ENCODE assay signal across 26 cellular contexts in the genomic region with DNA sequence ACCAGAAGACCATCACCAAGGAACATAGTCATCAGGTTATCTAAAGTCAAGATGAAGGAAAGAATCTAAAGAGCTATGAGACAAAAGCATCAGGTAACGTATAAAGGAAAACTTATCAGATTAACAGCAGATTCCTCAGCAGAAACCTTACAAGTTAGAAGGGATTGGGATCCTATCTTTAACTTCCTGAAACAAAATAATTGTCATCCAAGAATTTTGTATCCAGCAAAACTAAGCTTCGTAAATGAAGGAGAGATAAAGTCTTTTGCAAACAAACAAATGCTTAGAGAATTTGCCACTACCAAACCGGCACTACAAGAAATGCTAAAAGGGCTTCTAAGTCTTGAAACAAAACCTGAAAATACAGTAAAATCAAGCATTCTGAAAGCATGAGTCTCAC.
"Had no signal": no experiment of that assay in that cellular context is flagged by ENCODE, and none has a peak within 500 bp of the region (broad histone marks: within the 10 kb centered on the region; RNA-seq: fewer than 3 reads in every experiment).

No MANE protein-coding gene starts in this region.

- H3K36me3 ChIP-seq: colonic mucosa, esophagus muscularis mucosa, esophagus squamous epithelium, gastrocnemius medialis, gastroesophageal sphincter, heart left ventricle, heart right ventricle had no signal

- H3K27ac ChIP-seq: colonic mucosa, coronary artery, dorsolateral prefrontal cortex, epithelial cell of prostate, esophagus muscularis mucosa, esophagus squamous epithelium, foreskin keratinocyte, gastrocnemius medialis, gastroesophageal sphincter, heart left ventricle, heart right ventricle, hepatocyte had no signal

- H3K4me3 ChIP-seq: colonic mucosa, coronary artery, dorsolateral prefrontal cortex, esophagus muscularis mucosa, esophagus squamous epithelium, gastrocnemius medialis, gastroesophageal sphincter, heart left ventricle, heart right ventricle, hepatocyte had no signal

- H3K27me3 ChIP-seq: colonic mucosa, dorsolateral prefrontal cortex, esophagus muscularis mucosa, esophagus squamous epithelium, gastrocnemius medialis, gastroesophageal sphincter, heart left ventricle, heart right ventricle, hepatocyte had no signal

- H3K9me3 ChIP-seq: colonic mucosa had no signal

- H3K4me1 ChIP-seq: colonic mucosa, esophagus muscularis mucosa, esophagus squamous epithelium, foreskin keratinocyte, gastrocnemius medialis, gastroesophageal sphincter, heart left ventricle, heart right ventricle had no signal

- DNase-seq: colonic mucosa; cortex of kidney; dermis blood vessel endothelial cell; dorsolateral prefrontal cortex; effector CD4-positive, alpha-beta T cell; effector CD8-positive, alpha-beta T cell; effector memory CD4-positive, alpha-beta T cell; effector memory CD8-positive, alpha-beta T cell; erythroblast; esophagus squamous epithelium; foreskin fibroblast; foreskin keratinocyte; foreskin melanocyte; gastrocnemius medialis; glutamatergic neuron; heart left ventricle; heart right ventricle had no signal

- FAIRE-seq: endometrium, endothelial cell of umbilical vein, frontal cortex had no signal

- H3K27ac Mint-ChIP-seq: dendritic cell treated with granulocyte-macrophage colony-stimulating factor and Interleukin-4, amounts not matched to agents 40 ng/mL and 50 ng/mL, for 4 days; effector memory CD8-positive, alpha-beta T cell had no signal

- H3K4me3 Mint-ChIP-seq: dendritic cell treated with granulocyte-macrophage colony-stimulating factor and Interleukin-4, amounts not matched to agents 40 ng/mL and 50 ng/mL, for 4 days; effector memory CD8-positive, alpha-beta T cell had no signal

- H3K27me3 Mint-ChIP-seq: dendritic cell treated with granulocyte-macrophage colony-stimulating factor and Interleukin-4, amounts not matched to agents 40 ng/mL and 50 ng/mL, for 4 days; effector memory CD8-positive, alpha-beta T cell had no signal
